Comparison of ENCODE assay signal across 8 cellular contexts in genomic region chr1:64967381-64967780, GRCh38. TPM values are rescaled to one million over a fixed set of nuclear protein-coding genes. Genes with fewer than 3 reads are reported as not detected.
DNase-seq lines count a peak whose midpoint lies in the region; ATAC-seq and TF ChIP-seq lines count a peak whose summit lies in the region.

No MANE protein-coding gene starts in this region.

- no peaks in the 10 kb centered on the region for H3K9me3 Mint-ChIP-seq in activated naive CD4-positive, alpha-beta T cell treated with anti-CD3 and anti-CD28 coated beads for 36 hours
- no peaks in the 10 kb centered on the region for H3K9me3 Mint-ChIP-seq in activated naive CD8-positive, alpha-beta T cell treated with anti-CD3 and anti-CD28 coated beads for 36 hours

- H3K4me3 ChIP-seq in left lung (no peak overlapping the region), uterus (no peak overlapping the region)

- no peak for TF ChIP-seq POLR2A in uterus (IDR thresholded peaks at IDR 0.05)

- H3K4me1 Mint-ChIP-seq in activated naive CD4-positive, alpha-beta T cell treated with anti-CD3 and anti-CD28 coated beads for 36 hours (ENCODE audit: low read depth), result peaks cover 36% of the 10 kb centered on the region
- peaks cover 37% of the 10 kb centered on the region for H3K4me1 Mint-ChIP-seq in activated naive CD8-positive, alpha-beta T cell treated with anti-CD3 and anti-CD28 coated beads for 36 hours

- no peaks in the 10 kb centered on the region for H3K9me3 ChIP-seq in left lung
- no peaks in the 10 kb centered on the region for H3K9me3 ChIP-seq in uterus

- ATAC-seq in left lung (peak; percentile 17), GM19397 (IDR thresholded peaks at IDR 0.05; ENCODE audit: unreplicated experiment) (no peak)
- no peak for ATAC-seq in activated CD4-positive, CD25-positive, alpha-beta regulatory T cell treated with anti-CD3 and anti-CD28 coated beads, Interleukin-2, amount 50 U/mL, for 24 hours

- H3K27me3 Mint-ChIP-seq in activated naive CD4-positive, alpha-beta T cell treated with anti-CD3 and anti-CD28 coated beads for 36 hours (ENCODE audit: low read depth), result no peaks in the 10 kb centered on the region
- no peaks in the 10 kb centered on the region for H3K27me3 Mint-ChIP-seq in activated naive CD8-positive, alpha-beta T cell treated with anti-CD3 and anti-CD28 coated beads for 36 hours

- peak overlapping the region; percentile 38 for H3K27ac Mint-ChIP-seq in activated naive CD4-positive, alpha-beta T cell treated with anti-CD3 and anti-CD28 coated beads for 36 hours
- no peak overlapping the region for H3K27ac Mint-ChIP-seq in activated naive CD8-positive, alpha-beta T cell treated with anti-CD3 and anti-CD28 coated beads for 36 hours

- intact Hi-C loops in activated naive CD4-positive, alpha-beta T cell treated with anti-CD3 and anti-CD28 coated beads for 36 hours (cut with micrococcal nuclease), result loop anchor here (5.0 to 10.0 kb wide), 5 partner anchors 247 to 1317 kb away; partner anchors contain the start of gene CACHD1
- intact Hi-C loops in left lung (cut with DNase I) (no loop called here), uterus (cut with DNase I; ENCODE audit: low total_unique reads) (no loop called here)

- peaks cover 7% of the 10 kb centered on the region for H3K36me3 Mint-ChIP-seq in activated naive CD4-positive, alpha-beta T cell treated with anti-CD3 and anti-CD28 coated beads for 36 hours (ENCODE audit: low read depth)
- H3K36me3 Mint-ChIP-seq in activated naive CD8-positive, alpha-beta T cell treated with anti-CD3 and anti-CD28 coated beads for 36 hours, result peaks cover 8% of the 10 kb centered on the region

- H3K27ac ChIP-seq in left lung, result no peak overlapping the region
- peak overlapping the region; percentile 90 to 94 for H3K27ac ChIP-seq in uterus

- CTCF ChIA-PET in activated naive CD4-positive, alpha-beta T cell treated with anti-CD3 and anti-CD28 coated beads for 36 hours (lab: Charles Lee), result interaction anchor here (1.1 kb wide), 1 partner anchor 27 kb away, joined by 3 read pairs; no protein-coding TSS in a partner anchor

- H3K36me3 ChIP-seq in left lung (no peaks in the 10 kb centered on the region), uterus (no peaks in the 10 kb centered on the region)

- H3K4me1 ChIP-seq in left lung (peaks cover 0 to 39% of the 10 kb centered on the region in 2 donors), uterus (peaks cover 0 to 3% of the 10 kb centered on the region in 2 donors)

- no peaks in the 10 kb centered on the region for H3K27me3 ChIP-seq in left lung
- H3K27me3 ChIP-seq in uterus, result no peaks in the 10 kb centered on the region

- peak overlapping the region; percentile 80 for H3K4me3 Mint-ChIP-seq in activated naive CD4-positive, alpha-beta T cell treated with anti-CD3 and anti-CD28 coated beads for 36 hours
- peak overlapping the region; percentile 82 for H3K4me3 Mint-ChIP-seq in activated naive CD8-positive, alpha-beta T cell treated with anti-CD3 and anti-CD28 coated beads for 36 hours

- DNase-seq in activated naive CD4-positive, alpha-beta T cell treated with anti-CD3 and anti-CD28 coated beads for 36 hours, result no peak
- DNase-seq in activated naive CD4-positive, alpha-beta T cell treated with anti-CD3 and anti-CD28 coated beads, Interleukin-2, amount 50 U/mL, for 16 hours, result no peak
- no peak for DNase-seq in activated naive CD8-positive, alpha-beta T cell treated with anti-CD3 and anti-CD28 coated beads for 36 hours
- DNase-seq in left lung (no peak), uterus (no peak), MV-4-11 (lab: John Stamatoyannopoulos, UW) (no peak)

- TF ChIP-seq CTCF in left lung (IDR thresholded peaks at IDR 0.05) (no peak), uterus (IDR thresholded peaks at IDR 0.05) (no peak)

RNA-seq across cellular contexts. Expression of gene JAK1, which starts 1.0 kb away (rescaled TPM):
- 100 to 1,000 TPM; 139 to 140 TPM for total RNA-seq in activated naive CD4-positive, alpha-beta T cell treated with anti-CD3 and anti-CD28 coated beads for 36 hours
- 10 to 100 TPM; 85.6 to 88.0 TPM for total RNA-seq in activated naive CD8-positive, alpha-beta T cell treated with anti-CD3 and anti-CD28 coated beads for 36 hours
- total RNA-seq in left lung, result 100 to 1,000 TPM; 145 to 162 TPM
- total RNA-seq in uterus, result 100 to 1,000 TPM in 3 of 4 donors, 10 to 100 TPM in 1; 70.9 to 136 (median 125) TPM

Comparison
In these comparisons a context has a peak if more than half of its experiments do, and no peak if none do; other contexts are left out.
1. H3K27ac ChIP-seq: peak in uterus (2 of 2); none in left lung (0 of 2).